ENCODE assay signal across 28 cellular contexts in the genomic region with DNA sequence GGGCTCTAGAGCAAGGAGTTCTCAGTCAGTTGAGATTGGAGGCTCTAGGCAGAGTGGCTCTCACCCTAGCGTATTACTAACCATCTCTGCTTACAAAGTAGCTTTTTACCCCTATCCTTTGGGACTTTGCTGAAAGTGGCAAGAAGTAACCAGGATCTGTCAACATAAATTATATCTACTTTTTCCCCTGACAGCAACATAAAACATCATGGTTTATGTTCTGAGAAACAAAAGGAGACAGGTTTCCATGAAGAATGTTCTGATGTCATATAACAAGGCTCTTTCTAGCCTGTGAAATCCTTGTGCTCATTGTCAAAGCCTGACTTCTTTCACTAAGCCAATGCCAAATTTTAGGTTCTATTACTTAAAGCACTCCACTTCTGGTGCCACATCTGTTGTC.
"Had no signal": no experiment of that assay in that cellular context is flagged by ENCODE, and none has a peak within 500 bp of the region (broad histone marks: within the 10 kb centered on the region; RNA-seq: fewer than 3 reads in every experiment).

No MANE protein-coding gene starts in this region.

- H3K9me3 Mint-ChIP-seq: activated CD4-positive, alpha-beta T cell treated with anti-CD3 and anti-CD28 coated beads, Interleukin-2, amount 10 ng/mL, durations not matched to agents 24 days and 14 days; activated CD8-positive, alpha-beta T cell treated with anti-CD3 and anti-CD28 coated beads for 36 hours; activated naive CD4-positive, alpha-beta T cell treated with anti-CD3 and anti-CD28 coated beads for 36 hours; activated naive CD4-positive, alpha-beta T cell treated with anti-CD3 and anti-CD28 coated beads, Interleukin-2, amount 50 U/mL, for 24 hours; activated naive CD8-positive, alpha-beta T cell treated with anti-CD3 and anti-CD28 coated beads for 36 hours; activated naive CD8-positive, alpha-beta T cell treated with anti-CD3 and anti-CD28 coated beads, Interleukin-2, amount 50 U/mL, for 24 hours; activated T-cell treated with anti-CD3 and anti-CD28 coated beads, Interleukin-2, amount 50 U/mL, for 4 hours; activated T-helper 17 cell treated with anti-CD3 and anti-CD28 coated beads, Interleukin-2, amount 50 U/mL, for 72 hours had no signal

- H3K4me3 Mint-ChIP-seq: activated CD4-positive, alpha-beta T cell treated with anti-CD3 and anti-CD28 coated beads for 36 hours; activated CD4-positive, alpha-beta T cell treated with anti-CD3 and anti-CD28 coated beads, Interleukin-2, amount 10 ng/mL, durations not matched to agents 24 days and 14 days; activated CD8-positive, alpha-beta T cell treated with anti-CD3 and anti-CD28 coated beads for 36 hours; activated naive CD4-positive, alpha-beta T cell treated with anti-CD3 and anti-CD28 coated beads for 36 hours; activated naive CD4-positive, alpha-beta T cell treated with anti-CD3 and anti-CD28 coated beads, Interleukin-2, amount 50 U/mL, for 24 hours; activated naive CD8-positive, alpha-beta T cell treated with anti-CD3 and anti-CD28 coated beads for 36 hours; activated naive CD8-positive, alpha-beta T cell treated with anti-CD3 and anti-CD28 coated beads, Interleukin-2, amount 50 U/mL, for 24 hours; activated T-cell treated with anti-CD3 and anti-CD28 coated beads, Interleukin-2, amount 50 U/mL, for 4 hours; activated T-helper 17 cell treated with anti-CD3 and anti-CD28 coated beads, Interleukin-2, amount 50 U/mL, for 72 hours had no signal

- H3K27ac Mint-ChIP-seq: activated CD4-positive, alpha-beta T cell treated with anti-CD3 and anti-CD28 coated beads for 36 hours; activated CD4-positive, alpha-beta T cell treated with anti-CD3 and anti-CD28 coated beads, Interleukin-2, amount 10 ng/mL, durations not matched to agents 24 days and 14 days; activated CD8-positive, alpha-beta T cell treated with anti-CD3 and anti-CD28 coated beads for 36 hours; activated naive CD4-positive, alpha-beta T cell treated with anti-CD3 and anti-CD28 coated beads for 36 hours; activated naive CD4-positive, alpha-beta T cell treated with anti-CD3 and anti-CD28 coated beads, Interleukin-2, amount 50 U/mL, for 24 hours; activated naive CD8-positive, alpha-beta T cell treated with anti-CD3 and anti-CD28 coated beads for 36 hours; activated naive CD8-positive, alpha-beta T cell treated with anti-CD3 and anti-CD28 coated beads, Interleukin-2, amount 50 U/mL, for 24 hours; activated T-helper 17 cell treated with anti-CD3 and anti-CD28 coated beads, Interleukin-2, amount 50 U/mL, for 72 hours had no signal

- H3K4me1 ChIP-seq: adrenal gland, body of pancreas, colonic mucosa, esophagus squamous epithelium, gastroesophageal sphincter, heart right ventricle had no signal

- H3K4me3 ChIP-seq: adrenal gland, body of pancreas, colonic mucosa, esophagus squamous epithelium, gastroesophageal sphincter, heart right ventricle had no signal

- DNase-seq: activated CD4-positive, alpha-beta T cell treated with anti-CD3 and anti-CD28 coated beads for 36 hours; activated CD4-positive, alpha-beta T cell treated with anti-CD3 and anti-CD28 coated beads, Interleukin-2, amount 10 ng/mL, durations not matched to agents 24 days and 14 days; activated CD4-positive, CD25-positive, alpha-beta regulatory T cell; activated CD4-positive, CD25-positive, alpha-beta regulatory T cell treated with anti-CD3 and anti-CD28 coated beads, Interleukin-2, amount 50 U/mL, for 72 hours; activated CD8-positive, alpha-beta memory T cell treated with anti-CD3 and anti-CD28 coated beads for 24 hours; activated CD8-positive, alpha-beta T cell treated with anti-CD3 and anti-CD28 coated beads for 36 hours; activated effector memory CD4-positive, alpha-beta T cell treated with Interleukin-2 at 50 U/mL for 16 hours; activated gamma-delta T cell treated with Interleukin-2 at 50 U/mL for 16 hours; activated naive CD4-positive, alpha-beta T cell treated with anti-CD3 and anti-CD28 coated beads for 36 hours; activated naive CD8-positive, alpha-beta T cell treated with anti-CD3 and anti-CD28 coated beads for 36 hours; activated naive CD8-positive, alpha-beta T cell treated with anti-CD3 and anti-CD28 coated beads, Interleukin-2, amount 50 U/mL, for 24 hours; activated T-cell treated with anti-CD3 and anti-CD28 coated beads, Interleukin-2, amount 50 U/mL, for 4 hours; adrenal gland; amygdala; aorta; body of pancreas; caudate nucleus; colonic mucosa; effector CD8-positive, alpha-beta T cell; esophagus squamous epithelium; foreskin melanocyte; heart right ventricle; T-helper 1 cell; T-helper 2 cell had no signal

- H3K9me3 ChIP-seq: adrenal gland, body of pancreas, colonic mucosa, esophagus squamous epithelium, gastroesophageal sphincter had no signal

- H3K27me3 ChIP-seq: body of pancreas, colonic mucosa had no signal

- H3K36me3 Mint-ChIP-seq: activated naive CD4-positive, alpha-beta T cell treated with anti-CD3 and anti-CD28 coated beads, Interleukin-2, amount 50 U/mL, for 24 hours had no signal

- H3K27ac ChIP-seq: adrenal gland, body of pancreas, colonic mucosa, epithelial cell of prostate, esophagus squamous epithelium, gastroesophageal sphincter, heart right ventricle had no signal

- H3K4me1 Mint-ChIP-seq: activated naive CD8-positive, alpha-beta T cell treated with anti-CD3 and anti-CD28 coated beads for 36 hours; activated naive CD8-positive, alpha-beta T cell treated with anti-CD3 and anti-CD28 coated beads, Interleukin-2, amount 50 U/mL, for 24 hours; activated T-helper 17 cell treated with anti-CD3 and anti-CD28 coated beads, Interleukin-2, amount 50 U/mL, for 72 hours had no signal

- H3K36me3 ChIP-seq: adrenal gland, colonic mucosa, esophagus squamous epithelium, gastroesophageal sphincter, heart right ventricle had no signal

- ATAC-seq: activated CD4-positive, alpha-beta T cell treated with anti-CD3 and anti-CD28 coated beads for 36 hours; activated CD8-positive, alpha-beta T cell treated with anti-CD3 and anti-CD28 coated beads for 36 hours; activated naive CD8-positive, alpha-beta T cell treated with anti-CD3 and anti-CD28 coated beads, Interleukin-2, amount 50 U/mL, for 24 hours; activated T-cell treated with anti-CD3 and anti-CD28 coated beads, Interleukin-2, amount 50 U/mL, for 4 hours; activated T-helper 17 cell treated with anti-CD3 and anti-CD28 coated beads, Interleukin-2, amount 50 U/mL, for 72 hours; body of pancreas; gastroesophageal sphincter; heart right ventricle had no signal
